8 cellular contexts compared by ENCODE assay signal in the genomic region with DNA sequence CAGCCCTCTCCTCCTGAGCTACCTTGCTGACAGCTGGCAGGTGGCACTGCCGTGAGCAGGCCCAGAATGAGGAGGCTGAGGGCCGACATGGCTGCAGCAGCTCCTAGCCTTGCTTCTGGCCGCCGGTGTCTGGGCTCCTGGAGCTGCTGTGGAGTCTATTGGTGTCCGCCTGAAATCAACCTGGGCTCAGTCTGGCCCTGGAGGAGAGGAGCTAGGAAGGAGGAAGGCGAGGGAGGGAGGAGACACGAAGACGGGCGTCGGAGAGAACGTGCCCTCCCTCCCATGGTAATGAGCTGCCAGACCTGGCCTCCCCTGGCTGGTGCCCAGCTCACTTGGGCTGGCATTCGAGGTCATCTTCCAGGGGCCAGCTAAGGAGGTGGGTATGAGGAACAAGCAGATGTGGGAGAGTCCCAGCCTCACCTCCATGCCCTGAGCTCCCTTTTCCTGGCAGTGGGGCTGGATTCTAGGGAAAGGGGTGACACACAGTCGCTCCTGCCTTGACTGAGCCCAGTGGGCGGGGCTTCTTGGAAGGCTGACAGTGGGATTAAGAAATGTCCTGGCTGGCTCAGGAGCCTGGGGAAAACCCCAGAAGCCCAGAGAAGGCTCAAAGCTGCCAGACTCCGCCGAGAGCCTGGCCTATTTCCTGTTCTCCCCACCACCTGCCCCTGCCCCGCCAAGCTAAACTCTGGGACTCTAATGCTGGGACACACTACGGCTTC. TPM values are rescaled to one million over a fixed set of nuclear protein-coding genes. Genes with fewer than 3 reads are reported as not detected.
DNase-seq lines count a peak whose midpoint lies in the region; ATAC-seq, FAIRE-seq and TF ChIP-seq lines count a peak whose summit lies in the region.

A gene with protein sequence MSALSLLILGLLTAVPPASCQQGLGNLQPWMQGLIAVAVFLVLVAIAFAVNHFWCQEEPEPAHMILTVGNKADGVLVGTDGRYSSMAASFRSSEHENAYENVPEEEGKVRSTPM (minus strand): TSS at position 193 of the 719 bp plus-strand sequence. CDS start 104 bp downstream, at position 89.

- no peaks in the 10 kb centered on the region for H3K9me3 ChIP-seq in A549
- no peaks in the 10 kb centered on the region for H3K9me3 ChIP-seq in esophagus (ENCODE audit: control insufficient read depth in 2 of 2, insufficient read depth in 1 of 2, low read depth in 1 of 2, low read length in 1 of 2)

- peak within 1 kb of the TSS in 2 of 3 donors; percentile 47 to 73 for H3K27ac Mint-ChIP-seq in IgD-negative memory B cell
- no peak within 1 kb of the TSS for H3K27ac Mint-ChIP-seq in activated T-helper 17 cell treated with anti-CD3 and anti-CD28 coated beads, Interleukin-2, amount 50 U/mL, for 72 hours

- no peaks in the 10 kb centered on the region for H3K36me3 ChIP-seq in esophagus (ENCODE audit: control insufficient read depth in 2 of 2, insufficient read depth in 2 of 2, low read length in 1 of 2)

- H3K27me3 Mint-ChIP-seq in IgD-negative memory B cell = peaks cover 6% of the 10 kb centered on the region
- peaks cover 7% of the 10 kb centered on the region for H3K27me3 Mint-ChIP-seq in activated T-helper 17 cell treated with anti-CD3 and anti-CD28 coated beads, Interleukin-2, amount 50 U/mL, for 72 hours

- peaks cover 0 to 3% (median 3%) of the 10 kb centered on the region in 3 donors for H3K4me1 Mint-ChIP-seq in IgD-negative memory B cell
- no peaks in the 10 kb centered on the region for H3K4me1 Mint-ChIP-seq in activated T-helper 17 cell treated with anti-CD3 and anti-CD28 coated beads, Interleukin-2, amount 50 U/mL, for 72 hours

- peak within 1 kb of the TSS; percentile 90 for H3K4me2 ChIP-seq in A549

- no peak for TF ChIP-seq RAD21 in A549 (conservative IDR thresholded peaks at IDR 0.05 in 1 of 2, IDR thresholded peaks at IDR 0.05 in 1 of 2)

- H3K9me3 Mint-ChIP-seq in IgD-negative memory B cell = no peaks in the 10 kb centered on the region
- no peaks in the 10 kb centered on the region for H3K9me3 Mint-ChIP-seq in activated T-helper 17 cell treated with anti-CD3 and anti-CD28 coated beads, Interleukin-2, amount 50 U/mL, for 72 hours

- POLR2A ChIA-PET in A549 (lab: Yijun Ruan, JAX) = interaction anchor here (0.5 to 0.7 kb wide), 2 partner anchors 11 to 135 kb away, joined by 4 to 5 read pairs; no protein-coding TSS in a partner anchor

- no peak for FAIRE-seq in A549 (lab: Jason Lieb, UNC)

- CTCF ChIA-PET in A549 (lab: Yijun Ruan, JAX) = interaction anchor here (1.1 to 10.5 kb wide), 4 partner anchors 13 to 536 kb away, joined by 3 to 142 read pairs (median 39); no protein-coding TSS in a partner anchor

- no peak within 1 kb of the TSS for H3K4me3 Mint-ChIP-seq in IgD-negative memory B cell
- H3K4me3 Mint-ChIP-seq in activated T-helper 17 cell treated with anti-CD3 and anti-CD28 coated beads, Interleukin-2, amount 50 U/mL, for 72 hours = no peak within 1 kb of the TSS

- no peak for TF ChIP-seq CTCF in A549 (IDR thresholded peaks at IDR 0.05)

- ATAC-seq in A549 (peak; percentile 32 to 59), GM18868 (IDR thresholded peaks at IDR 0.05; ENCODE audit: unreplicated experiment) (no peak)
- no peak for ATAC-seq in activated T-helper 17 cell treated with anti-CD3 and anti-CD28 coated beads, Interleukin-2, amount 50 U/mL, for 72 hours (replicated peaks)

- H3K27ac ChIP-seq in A549 = peak within 1 kb of the TSS; percentile 85 to 92
- peak within 1 kb of the TSS; percentile 93 to 96 for H3K27ac ChIP-seq in esophagus (ENCODE audit: low read depth in 2 of 2, low read length in 1 of 2)

- peaks cover 39% of the 10 kb centered on the region for H3K4me1 ChIP-seq in A549
- peaks cover 2 to 23% of the 10 kb centered on the region in 2 donors for H3K4me1 ChIP-seq in esophagus (ENCODE audit: control insufficient read depth in 2 of 2, insufficient read depth in 2 of 2, low read length in 1 of 2)

- TF ChIP-seq EP300 in A549 (IDR thresholded peaks at IDR 0.05) = no peak

- H3K36me3 Mint-ChIP-seq in IgD-negative memory B cell = no peaks in the 10 kb centered on the region
- H3K36me3 Mint-ChIP-seq in activated T-helper 17 cell treated with anti-CD3 and anti-CD28 coated beads, Interleukin-2, amount 50 U/mL, for 72 hours (ENCODE audit: low read depth) = no peaks in the 10 kb centered on the region

- H3K27me3 ChIP-seq in esophagus (ENCODE audit: control insufficient read depth in 1 of 2, insufficient read depth in 2 of 2, low read length in 2 of 2) = no peaks in the 10 kb centered on the region

- H3K4me3 ChIP-seq in A549 = no peak within 1 kb of the TSS
- peak within 1 kb of the TSS; percentile 38 to 53 for H3K4me3 ChIP-seq in esophagus (ENCODE audit: low read depth in 1 of 2, low read length in 2 of 2)

- TF ChIP-seq POLR2A in A549 (IDR thresholded peaks at IDR 0.05; ENCODE audit: low read length) = no peak

- peak; percentile 55 to 67 for DNase-seq in A549 (ENCODE audit: low read depth in 1 of 2, low spot score in 1 of 2)
- peak; percentile 63 for DNase-seq in midbrain (lab: John Stamatoyannopoulos, UW)
- no peak for DNase-seq in NCI-H2227 treated with DMSO at 0.1 percent for 48 hours (lab: John Stamatoyannopoulos, UW)
- DNase-seq in NCI-H1417 (lab: John Stamatoyannopoulos, UW) = no peak

- 28% methylated on average over 16 of the region's 18 CpGs for WGBS in A549 (ENCODE audit: missing lambda C conversion rate)
- WGBS in esophagus, 2 donors = 25 to 26% methylated on average over 18 of the region's 18 CpGs

TF ChIP-seq in A549, 52 proteins besides CTCF, POLR2A, EP300 and RAD21:
- no peak for TF ChIP-seq RFX5 (IDR thresholded peaks at IDR 0.05)
- TF ChIP-seq HOXA7 (CRISPR knock-in tag; IDR thresholded peaks at IDR 0.05) = no peak
- TF ChIP-seq, protein P1, sequence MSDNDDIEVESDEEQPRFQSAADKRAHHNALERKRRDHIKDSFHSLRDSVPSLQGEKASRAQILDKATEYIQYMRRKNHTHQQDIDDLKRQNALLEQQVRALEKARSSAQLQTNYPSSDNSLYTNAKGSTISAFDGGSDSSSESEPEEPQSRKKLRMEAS (IDR thresholded peaks at IDR 0.05) = peak; percentile 48; the same call in 1 of the 2 replicates
- TF ChIP-seq, protein P2, sequence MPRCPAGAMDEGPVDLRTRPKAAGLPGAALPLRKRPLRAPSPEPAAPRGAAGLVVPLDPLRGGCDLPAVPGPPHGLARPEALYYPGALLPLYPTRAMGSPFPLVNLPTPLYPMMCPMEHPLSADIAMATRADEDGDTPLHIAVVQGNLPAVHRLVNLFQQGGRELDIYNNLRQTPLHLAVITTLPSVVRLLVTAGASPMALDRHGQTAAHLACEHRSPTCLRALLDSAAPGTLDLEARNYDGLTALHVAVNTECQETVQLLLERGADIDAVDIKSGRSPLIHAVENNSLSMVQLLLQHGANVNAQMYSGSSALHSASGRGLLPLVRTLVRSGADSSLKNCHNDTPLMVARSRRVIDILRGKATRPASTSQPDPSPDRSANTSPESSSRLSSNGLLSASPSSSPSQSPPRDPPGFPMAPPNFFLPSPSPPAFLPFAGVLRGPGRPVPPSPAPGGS (IDR thresholded peaks at IDR 0.05) = no peak
- TF ChIP-seq, protein P3, sequence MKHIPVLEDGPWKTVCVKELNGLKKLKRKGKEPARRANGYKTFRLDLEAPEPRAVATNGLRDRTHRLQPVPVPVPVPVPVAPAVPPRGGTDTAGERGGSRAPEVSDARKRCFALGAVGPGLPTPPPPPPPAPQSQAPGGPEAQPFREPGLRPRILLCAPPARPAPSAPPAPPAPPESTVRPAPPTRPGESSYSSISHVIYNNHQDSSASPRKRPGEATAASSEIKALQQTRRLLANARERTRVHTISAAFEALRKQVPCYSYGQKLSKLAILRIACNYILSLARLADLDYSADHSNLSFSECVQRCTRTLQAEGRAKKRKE (CRISPR knock-in tag; IDR thresholded peaks at IDR 0.05; ENCODE audit: low read depth) = peak; percentile 16; the same call in 1 of the 2 replicates
- TF ChIP-seq CBX8 (IDR thresholded peaks at IDR 0.05) = no peak

RNA-seq across cellular contexts. Expression of the gene that starts here (rescaled TPM):
- polyA plus RNA-seq in A549 (2011; rRNA removed) = 2.2 and 2.3 TPM in 2 replicates
- polyA plus RNA-seq in A549 (2012; cell fraction: cytosol; rRNA removed) = 10.0 and 10.5 TPM in 2 replicates
- 9.0 and 9.2 TPM in 2 replicates for polyA plus RNA-seq in A549 (2012; cell fraction: nucleus; rRNA removed)
- 6.4 to 9.4 TPM (median 6.9 TPM) in 3 replicates for polyA plus RNA-seq in A549 (2017; fragmentation: RNase III; extraction: RNeasy Plus Mini Kit Qiagen cat#74134 plus additional on column Dnase treatment)
- 0.50 and 0.97 TPM in 2 replicates for polyA minus RNA-seq in A549 (2011; rRNA and poly(A)+ RNA removed)
- 1.1 TPM for polyA plus RNA-seq in IgD-negative memory B cell
- polyA plus RNA-seq in esophagus = 100 to 1,000 TPM; 126 to 148 TPM
- not detected for total RNA-seq in activated T-helper 17 cell treated with anti-CD3 and anti-CD28 coated beads, Interleukin-2, amount 50 U/mL, for 72 hours

Comparison
In these comparisons a context has a peak if more than half of its experiments do, and no peak if none do; other contexts are left out.
1. RNA of the gene that starts here (polyA plus RNA-seq): 126 to 148 TPM in esophagus; 2.2 to 10.5 TPM in A549 and 1.1 TPM in IgD-negative memory B cell (single experiment); every median in the first group is over 10 times any median in the second.
2. ATAC-seq: peak in A549 (2 of 2); none in GM18868 (single experiment) and activated T-helper 17 cell treated with anti-CD3 and anti-CD28 coated beads, Interleukin-2, amount 50 U/mL, for 72 hours (single experiment).
3. DNase-seq: peak in A549 (2 of 2) and midbrain (single experiment); none in NCI-H2227 treated with DMSO at 0.1 percent for 48 hours (single experiment) and NCI-H1417 (0 of 3).